ENCODE assay signal across 1 cellular context in the genomic region with DNA sequence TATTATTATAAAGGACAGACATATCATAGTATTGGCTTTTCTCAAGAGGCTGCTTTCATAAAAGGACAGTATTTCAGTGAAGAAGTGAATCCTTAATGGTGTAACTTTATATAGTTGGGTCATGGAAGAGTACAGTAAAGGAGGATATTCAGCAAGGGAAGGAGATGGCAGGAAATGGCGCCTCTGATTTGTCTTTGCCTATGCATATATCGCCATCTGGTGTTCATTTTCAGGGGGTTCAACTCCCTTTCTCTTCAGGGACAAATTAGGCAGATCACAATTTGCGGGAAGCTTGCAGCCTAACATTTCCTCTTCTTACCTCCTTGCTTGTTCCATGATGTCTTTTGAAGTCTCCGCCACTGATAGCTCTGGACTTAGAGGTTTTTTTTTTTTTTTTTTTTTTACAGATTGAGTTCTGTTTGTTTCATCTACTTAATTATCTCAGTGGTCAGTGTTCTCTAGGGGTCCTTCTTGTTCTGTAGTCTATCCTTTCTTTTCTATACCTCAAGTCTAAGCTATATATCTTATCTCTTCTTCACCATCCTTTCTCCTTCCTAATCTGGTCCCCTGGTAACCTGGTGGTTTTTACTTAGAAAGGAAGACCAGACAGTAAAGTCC.
A peak's percentile ranks its signal among the peaks of the same experiment; 100 is the strongest.
TF ChIP-seq lines count a peak whose summit lies in the region.

No MANE protein-coding gene starts in this region.

TF ChIP-seq in K562, 482 proteins besides CTCF, POLR2A, EP300 and RAD21 (continued from another document):
- TF ChIP-seq, protein P1, sequence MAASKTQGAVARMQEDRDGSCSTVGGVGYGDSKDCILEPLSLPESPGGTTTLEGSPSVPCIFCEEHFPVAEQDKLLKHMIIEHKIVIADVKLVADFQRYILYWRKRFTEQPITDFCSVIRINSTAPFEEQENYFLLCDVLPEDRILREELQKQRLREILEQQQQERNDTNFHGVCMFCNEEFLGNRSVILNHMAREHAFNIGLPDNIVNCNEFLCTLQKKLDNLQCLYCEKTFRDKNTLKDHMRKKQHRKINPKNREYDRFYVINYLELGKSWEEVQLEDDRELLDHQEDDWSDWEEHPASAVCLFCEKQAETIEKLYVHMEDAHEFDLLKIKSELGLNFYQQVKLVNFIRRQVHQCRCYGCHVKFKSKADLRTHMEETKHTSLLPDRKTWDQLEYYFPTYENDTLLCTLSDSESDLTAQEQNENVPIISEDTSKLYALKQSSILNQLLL (CRISPR knock-in tag; IDR thresholded peaks at IDR 0.05; ENCODE audit: borderline replicate concordance), result no peak
- TF ChIP-seq, protein P2, sequence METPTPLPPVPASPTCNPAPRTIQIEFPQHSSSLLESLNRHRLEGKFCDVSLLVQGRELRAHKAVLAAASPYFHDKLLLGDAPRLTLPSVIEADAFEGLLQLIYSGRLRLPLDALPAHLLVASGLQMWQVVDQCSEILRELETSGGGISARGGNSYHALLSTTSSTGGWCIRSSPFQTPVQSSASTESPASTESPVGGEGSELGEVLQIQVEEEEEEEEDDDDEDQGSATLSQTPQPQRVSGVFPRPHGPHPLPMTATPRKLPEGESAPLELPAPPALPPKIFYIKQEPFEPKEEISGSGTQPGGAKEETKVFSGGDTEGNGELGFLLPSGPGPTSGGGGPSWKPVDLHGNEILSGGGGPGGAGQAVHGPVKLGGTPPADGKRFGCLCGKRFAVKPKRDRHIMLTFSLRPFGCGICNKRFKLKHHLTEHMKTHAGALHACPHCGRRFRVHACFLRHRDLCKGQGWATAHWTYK (CRISPR knock-in tag; IDR thresholded peaks at IDR 0.05), result no peak
- TF ChIP-seq GTF2E2 (tag; IDR thresholded peaks at IDR 0.05) (no peak), NFYB (IDR thresholded peaks at IDR 0.05; ENCODE audit: extremely low read depth, insufficient read length) (no peak), HMGN3 (IDR thresholded peaks at IDR 0.05; ENCODE audit: borderline replicate concordance, extremely low read depth, insufficient read length, low read depth, low read length) (no peak), SMC3 (conservative IDR thresholded peaks at IDR 0.05; ENCODE audit: insufficient read depth, low read depth, low read length) (peak; percentile 85), ZEB2 (IDR thresholded peaks at IDR 0.05) (no peak), HCFC1 (IDR thresholded peaks at IDR 0.05; ENCODE audit: low read depth, low read length) (no peak), ILK (tag; IDR thresholded peaks at IDR 0.05; ENCODE audit: borderline replicate concordance, low read depth) (no peak), CBFA2T3 (IDR thresholded peaks at IDR 0.05) (no peak), U2AF1 (optimal IDR thresholded peaks at IDR 0.05; ENCODE audit: low read depth, low read length) (no peak), ZNF311 (CRISPR knock-in tag; IDR thresholded peaks at IDR 0.05) (no peak), RB1 (IDR thresholded peaks at IDR 0.05; ENCODE audit: low read depth) (peak; percentile 70; the same call in 1 of the 2 replicates), ZNF668 (CRISPR knock-in tag; IDR thresholded peaks at IDR 0.05) (0 out of 2 replicates have a peak, but pooled peaks have one; percentile 28), ADNP (tag; IDR thresholded peaks at IDR 0.05) (no peak), RAD51 (IDR thresholded peaks at IDR 0.05; ENCODE audit: borderline replicate concordance, low read depth) (no peak), ETV1 (tag; conservative IDR thresholded peaks at IDR 0.05; ENCODE audit: low read depth) (peak; percentile 32), JUND (IDR thresholded peaks at IDR 0.05; ENCODE audit: borderline replicate concordance, low read depth, low read length) (peak; percentile 48; the same call in 1 of the 2 replicates), JUND (tag; IDR thresholded peaks at IDR 0.05; ENCODE audit: borderline replicate concordance, low read depth, low read length) (no peak), CBX8 (IDR thresholded peaks at IDR 0.05; ENCODE audit: borderline replicate concordance, extremely low read depth, low read depth, low read length, poor library complexity, severe bottlenecking) (no peak), TEAD2 (tag; IDR thresholded peaks at IDR 0.05) (no peak), MAZ (CRISPR knock-in tag; conservative IDR thresholded peaks at IDR 0.05 in 1 of 2, IDR thresholded peaks at IDR 0.05 in 1 of 2) (peak in 1 of 2 experiments; percentile 44; a peak in 1 of 4 replicates)
- TF ChIP-seq, protein P3, sequence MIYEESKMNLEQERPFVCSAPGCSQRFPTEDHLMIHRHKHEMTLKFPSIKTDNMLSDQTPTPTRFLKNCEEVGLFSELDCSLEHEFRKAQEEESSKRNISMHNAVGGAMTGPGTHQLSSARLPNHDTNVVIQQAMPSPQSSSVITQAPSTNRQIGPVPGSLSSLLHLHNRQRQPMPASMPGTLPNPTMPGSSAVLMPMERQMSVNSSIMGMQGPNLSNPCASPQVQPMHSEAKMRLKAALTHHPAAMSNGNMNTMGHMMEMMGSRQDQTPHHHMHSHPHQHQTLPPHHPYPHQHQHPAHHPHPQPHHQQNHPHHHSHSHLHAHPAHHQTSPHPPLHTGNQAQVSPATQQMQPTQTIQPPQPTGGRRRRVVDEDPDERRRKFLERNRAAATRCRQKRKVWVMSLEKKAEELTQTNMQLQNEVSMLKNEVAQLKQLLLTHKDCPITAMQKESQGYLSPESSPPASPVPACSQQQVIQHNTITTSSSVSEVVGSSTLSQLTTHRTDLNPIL (CRISPR knock-in tag; IDR thresholded peaks at IDR 0.05), result no peak
- TF ChIP-seq, protein P4, sequence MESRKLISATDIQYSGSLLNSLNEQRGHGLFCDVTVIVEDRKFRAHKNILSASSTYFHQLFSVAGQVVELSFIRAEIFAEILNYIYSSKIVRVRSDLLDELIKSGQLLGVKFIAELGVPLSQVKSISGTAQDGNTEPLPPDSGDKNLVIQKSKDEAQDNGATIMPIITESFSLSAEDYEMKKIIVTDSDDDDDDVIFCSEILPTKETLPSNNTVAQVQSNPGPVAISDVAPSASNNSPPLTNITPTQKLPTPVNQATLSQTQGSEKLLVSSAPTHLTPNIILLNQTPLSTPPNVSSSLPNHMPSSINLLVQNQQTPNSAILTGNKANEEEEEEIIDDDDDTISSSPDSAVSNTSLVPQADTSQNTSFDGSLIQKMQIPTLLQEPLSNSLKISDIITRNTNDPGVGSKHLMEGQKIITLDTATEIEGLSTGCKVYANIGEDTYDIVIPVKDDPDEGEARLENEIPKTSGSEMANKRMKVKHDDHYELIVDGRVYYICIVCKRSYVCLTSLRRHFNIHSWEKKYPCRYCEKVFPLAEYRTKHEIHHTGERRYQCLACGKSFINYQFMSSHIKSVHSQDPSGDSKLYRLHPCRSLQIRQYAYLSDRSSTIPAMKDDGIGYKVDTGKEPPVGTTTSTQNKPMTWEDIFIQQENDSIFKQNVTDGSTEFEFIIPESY (CRISPR knock-in tag; IDR thresholded peaks at IDR 0.05), result peak; percentile 47; the same call in 1 of the 2 replicates
- TF ChIP-seq, protein P5, sequence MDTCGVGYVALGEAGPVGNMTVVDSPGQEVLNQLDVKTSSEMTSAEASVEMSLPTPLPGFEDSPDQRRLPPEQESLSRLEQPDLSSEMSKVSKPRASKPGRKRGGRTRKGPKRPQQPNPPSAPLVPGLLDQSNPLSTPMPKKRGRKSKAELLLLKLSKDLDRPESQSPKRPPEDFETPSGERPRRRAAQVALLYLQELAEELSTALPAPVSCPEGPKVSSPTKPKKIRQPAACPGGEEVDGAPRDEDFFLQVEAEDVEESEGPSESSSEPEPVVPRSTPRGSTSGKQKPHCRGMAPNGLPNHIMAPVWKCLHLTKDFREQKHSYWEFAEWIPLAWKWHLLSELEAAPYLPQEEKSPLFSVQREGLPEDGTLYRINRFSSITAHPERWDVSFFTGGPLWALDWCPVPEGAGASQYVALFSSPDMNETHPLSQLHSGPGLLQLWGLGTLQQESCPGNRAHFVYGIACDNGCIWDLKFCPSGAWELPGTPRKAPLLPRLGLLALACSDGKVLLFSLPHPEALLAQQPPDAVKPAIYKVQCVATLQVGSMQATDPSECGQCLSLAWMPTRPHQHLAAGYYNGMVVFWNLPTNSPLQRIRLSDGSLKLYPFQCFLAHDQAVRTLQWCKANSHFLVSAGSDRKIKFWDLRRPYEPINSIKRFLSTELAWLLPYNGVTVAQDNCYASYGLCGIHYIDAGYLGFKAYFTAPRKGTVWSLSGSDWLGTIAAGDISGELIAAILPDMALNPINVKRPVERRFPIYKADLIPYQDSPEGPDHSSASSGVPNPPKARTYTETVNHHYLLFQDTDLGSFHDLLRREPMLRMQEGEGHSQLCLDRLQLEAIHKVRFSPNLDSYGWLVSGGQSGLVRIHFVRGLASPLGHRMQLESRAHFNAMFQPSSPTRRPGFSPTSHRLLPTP (IDR thresholded peaks at IDR 0.05; ENCODE audit: borderline replicate concordance, extremely low read depth, insufficient read length), result no peak
- TF ChIP-seq, protein P6, sequence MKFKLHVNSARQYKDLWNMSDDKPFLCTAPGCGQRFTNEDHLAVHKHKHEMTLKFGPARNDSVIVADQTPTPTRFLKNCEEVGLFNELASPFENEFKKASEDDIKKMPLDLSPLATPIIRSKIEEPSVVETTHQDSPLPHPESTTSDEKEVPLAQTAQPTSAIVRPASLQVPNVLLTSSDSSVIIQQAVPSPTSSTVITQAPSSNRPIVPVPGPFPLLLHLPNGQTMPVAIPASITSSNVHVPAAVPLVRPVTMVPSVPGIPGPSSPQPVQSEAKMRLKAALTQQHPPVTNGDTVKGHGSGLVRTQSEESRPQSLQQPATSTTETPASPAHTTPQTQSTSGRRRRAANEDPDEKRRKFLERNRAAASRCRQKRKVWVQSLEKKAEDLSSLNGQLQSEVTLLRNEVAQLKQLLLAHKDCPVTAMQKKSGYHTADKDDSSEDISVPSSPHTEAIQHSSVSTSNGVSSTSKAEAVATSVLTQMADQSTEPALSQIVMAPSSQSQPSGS (CRISPR knock-in tag; IDR thresholded peaks at IDR 0.05), result no peak
- TF ChIP-seq, protein P7, sequence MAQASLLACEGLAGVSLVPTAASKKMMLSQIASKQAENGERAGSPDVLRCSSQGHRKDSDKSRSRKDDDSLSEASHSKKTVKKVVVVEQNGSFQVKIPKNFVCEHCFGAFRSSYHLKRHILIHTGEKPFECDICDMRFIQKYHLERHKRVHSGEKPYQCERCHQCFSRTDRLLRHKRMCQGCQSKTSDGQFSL (CRISPR knock-in tag; IDR thresholded peaks at IDR 0.05), result no peak
- TF ChIP-seq, protein P7 (tag; IDR thresholded peaks at IDR 0.05), result no peak
TF ChIP-seq in K562: peak in this region for 21.
